1 cellular context compared by ENCODE assay signal in genomic region chr12:108194585-108194984, GRCh38.
TF ChIP-seq lines count a peak whose summit lies in the region.

No MANE protein-coding gene starts in this region.

TF ChIP-seq in HCT116, 20 proteins besides CTCF, POLR2A, EP300 and RAD21 (continued from another document):
- TF ChIP-seq REST (IDR thresholded peaks at IDR 0.05; ENCODE audit: low read depth), result peak; percentile 43
